9 cellular contexts compared by ENCODE assay signal in the genomic region with DNA sequence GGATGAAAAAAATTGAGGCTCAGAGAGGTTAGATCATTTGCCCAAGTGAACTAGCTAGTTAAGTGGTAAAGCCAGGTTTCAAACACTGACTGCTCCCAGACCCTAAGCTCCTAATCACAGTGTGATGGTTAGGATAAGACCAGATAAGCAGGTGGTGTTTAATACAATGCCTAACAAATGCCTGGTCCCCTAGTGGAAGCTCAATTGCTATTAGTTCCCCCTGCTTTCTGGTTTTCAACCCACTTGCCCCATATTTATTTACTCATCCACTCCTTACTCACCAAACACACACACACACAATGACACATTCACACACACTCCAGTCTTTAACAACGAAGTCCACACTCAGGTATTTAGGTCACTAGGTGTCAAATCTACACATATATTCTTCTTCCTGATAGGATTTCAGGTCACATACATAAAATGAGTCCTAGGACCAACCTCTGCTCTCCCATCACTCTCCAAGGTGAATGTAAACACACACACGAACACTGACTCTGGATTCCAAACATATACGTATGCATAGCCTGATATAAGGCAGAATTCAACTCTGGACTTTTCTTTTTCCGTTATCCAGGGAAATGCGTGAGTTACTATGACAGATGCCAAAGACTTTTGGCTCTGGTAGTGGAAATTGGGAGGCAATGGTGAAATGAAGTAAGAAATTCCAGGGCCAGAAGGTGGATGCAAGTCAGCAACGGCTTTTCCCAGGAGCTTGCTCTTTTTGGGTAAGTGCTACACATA.
DNase-seq lines count a peak whose midpoint lies in the region; ATAC-seq, FAIRE-seq and TF ChIP-seq lines count a peak whose summit lies in the region.
"Had no signal": no experiment of that assay in that cellular context is flagged by ENCODE, and none has a peak within 500 bp of the region (broad histone marks: within the 10 kb centered on the region; RNA-seq: fewer than 3 reads in every experiment).

No MANE protein-coding gene starts in this region.

- H3K23me2 ChIP-seq in H1 (ENCODE audit: low read depth, low read length), result peaks cover 10% of the 10 kb centered on the region

- TF ChIP-seq RAD21 in H1 (IDR thresholded peaks at IDR 0.05 in 1 of 2, conservative IDR thresholded peaks at IDR 0.05 in 1 of 2; ENCODE audit: low read depth in 2 of 2, low read length in 2 of 2), result no peak

- 60% methylated on average over 6 of the region's 6 CpGs; no CpG with 5 or more reads in 1 of the 2 experiments for WGBS in H1 (ENCODE audit: extremely low coverage in 1 of 2, insufficient coverage in 1 of 2, insufficient read length in 1 of 2, insufficient replicate concordance in 2 of 2, low coverage in 1 of 2, low lambda C conversion rate in 2 of 2, missing lambda C conversion rate in 1 of 2), 2 experiments

- peaks cover 3 to 9% (median 4%) of the 10 kb centered on the region in 4 experiments; a peak in 5 of 7 replicates for H3K4me1 ChIP-seq in H1 (replicated peaks in 1 of 4; ENCODE audit: control insufficient read depth in 3 of 4, insufficient read depth in 4 of 4, low read length in 3 of 4)
- H3K4me1 ChIP-seq in osteoblast (ENCODE audit: insufficient read depth, low read length), result peaks cover 17% of the 10 kb centered on the region

- H3K14ac ChIP-seq in H1 (ENCODE audit: insufficient read length), result no peak overlapping the region

- H2BK20ac ChIP-seq in H1 (ENCODE audit: low read length), result no peak overlapping the region

- H3K4me2 ChIP-seq in H1 (ENCODE audit: insufficient read depth in 1 of 2, low read depth in 2 of 2, low read length in 2 of 2) (peak overlapping the region; percentile 93 to 98), osteoblast (ENCODE audit: insufficient read depth, low read length) (peak overlapping the region; percentile 85)

- ATAC-seq in GM18517 (IDR thresholded peaks at IDR 0.05; ENCODE audit: unreplicated experiment), result no peak
- no peak for ATAC-seq in HG03175 (IDR thresholded peaks at IDR 0.05; ENCODE audit: unreplicated experiment)

- no peak overlapping the region for H3K56ac ChIP-seq in H1 (replicated peaks; ENCODE audit: insufficient read length, low read depth, low read length)

- H3K27ac ChIP-seq in H1 (ENCODE audit: low read depth, low read length) (no peak overlapping the region), osteoblast (ENCODE audit: low read depth, low read length) (peak overlapping the region; percentile 90)

- H3K9me3 ChIP-seq in H1 (ENCODE audit: insufficient read depth in 2 of 2, low read depth in 1 of 2, low read length in 1 of 2) (peaks cover 9 to 11% of the 10 kb centered on the region in 2 experiments; a peak in 3 of 4 replicates), osteoblast (ENCODE audit: low read depth, low read length) (no peaks in the 10 kb centered on the region)

- CTCF ChIA-PET in H1 (lab: Charles Lee; ENCODE audit: partially characterized antibody), result interaction anchor here (0.6 to 3.7 kb wide), 4 partner anchors 11 to 173 kb away, joined by 3 to 16 read pairs (median 3); no protein-coding TSS in a partner anchor

- TF ChIP-seq POLR2A in H1 (IDR thresholded peaks at IDR 0.05; ENCODE audit: control extremely low read depth in 1 of 2, low read depth in 2 of 2, low read length in 2 of 2), result no peak

- no peaks in the 10 kb centered on the region for H3K79me2 ChIP-seq in H1 (ENCODE audit: control insufficient read depth in 1 of 2, insufficient read depth in 2 of 2, low read length in 2 of 2)
- H3K79me2 ChIP-seq in osteoblast (ENCODE audit: insufficient read depth, low read length), result no peaks in the 10 kb centered on the region

- POLR2A ChIA-PET in H1 (lab: Charles Lee; ENCODE audit: partially characterized antibody), result interaction anchor here (0.8 kb wide), 1 partner anchor 231 kb away, joined by 3 read pairs; no protein-coding TSS in a partner anchor

- no peak overlapping the region for H2BK15ac ChIP-seq in H1 (ENCODE audit: low read length)

- no peak overlapping the region for H2AK5ac ChIP-seq in H1 (ENCODE audit: low read depth, low read length)

- H4K20me1 ChIP-seq in H1 (replicated peaks in 1 of 2; ENCODE audit: control insufficient read depth in 1 of 2, insufficient read depth in 2 of 2, low read length in 2 of 2), result no peaks in the 10 kb centered on the region
- H4K20me1 ChIP-seq in osteoblast (ENCODE audit: insufficient read depth, low read length), result no peaks in the 10 kb centered on the region

- no peak overlapping the region for H2BK5ac ChIP-seq in H1 (ENCODE audit: low read depth, low read length)

- peak overlapping the region; percentile 94 for H2AFZ ChIP-seq in H1 (ENCODE audit: low read length)
- peak overlapping the region; percentile 95 for H2AFZ ChIP-seq in osteoblast (ENCODE audit: low read length)

- H2BK120ac ChIP-seq in H1 (replicated peaks; ENCODE audit: low read depth, low read length), result no peak overlapping the region

- peak overlapping the region; percentile 62 for H3K18ac ChIP-seq in H1 (ENCODE audit: extremely low read depth, low read length)

- no peaks in the 10 kb centered on the region for H3K79me1 ChIP-seq in H1 (ENCODE audit: low read depth, low read length)

- no peak for TF ChIP-seq CTCF in H1 (IDR thresholded peaks at IDR 0.05; ENCODE audit: control extremely low read depth in 1 of 3, insufficient read depth in 1 of 3, low read depth in 1 of 3, low read length in 3 of 3)
- no peak for TF ChIP-seq CTCF in osteoblast (IDR thresholded peaks at IDR 0.05; ENCODE audit: extremely low read depth, low read depth, low read length)

- H3K36me3 ChIP-seq in H1 (ENCODE audit: control insufficient read depth in 2 of 4, insufficient read depth in 4 of 4, low read length in 3 of 4) (no peaks in the 10 kb centered on the region; a peak in 1 of 8 replicates), osteoblast (ENCODE audit: insufficient read depth, low read length) (no peaks in the 10 kb centered on the region)

- no peaks in the 10 kb centered on the region for H3K27me3 ChIP-seq in H1 (replicated peaks in 1 of 4; ENCODE audit: control insufficient read depth in 3 of 4, extremely low read depth in 1 of 4, insufficient read depth in 3 of 4, low read length in 3 of 4)
- no peaks in the 10 kb centered on the region for H3K27me3 ChIP-seq in osteoblast (ENCODE audit: insufficient read depth, low read length)

- no peak overlapping the region for H3K23ac ChIP-seq in H1 (ENCODE audit: insufficient read length)

- H3K4me3 ChIP-seq in H1 (ENCODE audit: extremely low read depth in 1 of 4, insufficient read depth in 2 of 4, low read depth in 3 of 4, low read length in 4 of 4), result peak overlapping the region; percentile 27 to 67 (median 54)
- peak overlapping the region; percentile 80 for H3K4me3 ChIP-seq in osteoblast (ENCODE audit: insufficient read depth, low read length)

- no peak overlapping the region for H3K4ac ChIP-seq in H1 (replicated peaks; ENCODE audit: insufficient read length, low read depth, low read length)

- DNase-seq in DMS153 treated with DMSO at 0.1 percent for 48 hours (lab: John Stamatoyannopoulos, UW; ENCODE audit: unreplicated experiment) (peak; percentile 5), DMS153 (lab: John Stamatoyannopoulos, UW) (no peak), NCI-H82 treated with DMSO at 0.1 percent for 48 hours (lab: John Stamatoyannopoulos, UW; ENCODE audit: unreplicated experiment) (peak; percentile 72), H1 (ENCODE audit: low read depth in 1 of 2, low spot score in 2 of 2) (no peak), osteoblast (ENCODE audit: insufficient read length, low spot score, missing footprints) (peak; percentile 77), Ammon's horn (ENCODE audit: low spot score) (no peak)

- H2BK12ac ChIP-seq in H1 (ENCODE audit: low read depth, low read length), result no peak overlapping the region

- H4K91ac ChIP-seq in H1 (replicated peaks; ENCODE audit: insufficient read length, low read length), result no peak overlapping the region

- H4K8ac ChIP-seq in H1 (ENCODE audit: extremely low read depth, insufficient read depth, low read length), result no peak overlapping the region

- no peak overlapping the region for H4K5ac ChIP-seq in H1 (ENCODE audit: insufficient read length, low read depth, low read length)

- peak overlapping the region in 2 of 4 experiments; percentile 16 to 32; a peak in 1 of 7 replicates for H3K9ac ChIP-seq in H1 (replicated peaks in 1 of 4; ENCODE audit: extremely low read depth in 1 of 4, low read depth in 3 of 4, low read length in 3 of 4)

- TF ChIP-seq EP300 in H1 (IDR thresholded peaks at IDR 0.05; ENCODE audit: borderline replicate concordance in 1 of 2, low read depth in 2 of 2, low read length in 2 of 2), result no peak

- FAIRE-seq in H1 (lab: Jason Lieb, UNC), result no peak
- FAIRE-seq: A204.1 had no signal

TF ChIP-seq in H1, 55 proteins besides CTCF, POLR2A, EP300 and RAD21:
- TF ChIP-seq EZH2 (IDR thresholded peaks at IDR 0.05; ENCODE audit: low read depth, low read length, severe bottlenecking) (peak; percentile 11), SIN3A (conservative IDR thresholded peaks at IDR 0.05 in 1 of 2, IDR thresholded peaks at IDR 0.05 in 1 of 2; ENCODE audit: low read depth in 1 of 2, low read length in 2 of 2) (no peak), HDAC2 (IDR thresholded peaks at IDR 0.05; ENCODE audit: borderline replicate concordance in 1 of 2, low read depth in 2 of 2, low read length in 2 of 2) (no peak), YY1 (IDR thresholded peaks at IDR 0.05; ENCODE audit: low read depth, low read length) (no peak)

Comparison
In these comparisons a context has a peak if more than half of its experiments do, and no peak if none do; other contexts are left out.
1. DNase-seq: peak in DMS153 treated with DMSO at 0.1 percent for 48 hours (single experiment), NCI-H82 treated with DMSO at 0.1 percent for 48 hours (single experiment) and osteoblast (single experiment); none in DMS153 (single experiment), H1 (0 of 2) and Ammon's horn (single experiment).